ENCODE assay signal across 23 cellular contexts in the genomic region with DNA sequence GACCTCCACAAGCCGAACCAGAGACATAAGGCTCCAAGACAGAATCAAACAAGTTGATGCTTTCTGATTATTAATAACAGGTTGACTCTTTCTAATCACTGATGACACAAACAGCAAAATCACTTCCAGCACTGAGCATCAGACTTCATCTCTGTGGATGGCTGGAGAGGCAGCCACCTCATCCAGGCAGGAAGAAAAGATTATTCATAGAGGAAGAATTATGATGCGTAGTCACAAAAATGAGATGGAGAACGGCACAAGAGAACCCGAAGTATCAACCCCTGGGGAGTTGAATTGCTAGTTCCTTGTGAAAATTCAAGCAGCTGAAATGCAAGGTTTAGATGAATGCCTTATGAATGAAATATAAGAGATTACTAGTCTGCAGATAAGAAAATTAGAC. TPM values are rescaled to one million over a fixed set of nuclear protein-coding genes. Genes with fewer than 3 reads are reported as not detected.
A peak's percentile ranks its signal among the peaks of the same experiment; 100 is the strongest.
DNase-seq lines count a peak whose midpoint lies in the region; ATAC-seq and TF ChIP-seq lines count a peak whose summit lies in the region.
"Had no signal": no experiment of that assay in that cellular context is flagged by ENCODE, and none has a peak within 500 bp of the region (broad histone marks: within the 10 kb centered on the region; RNA-seq: fewer than 3 reads in every experiment).

No MANE protein-coding gene starts in this region.

- TF ChIP-seq CTCF in VCaP (conservative IDR thresholded peaks at IDR 0.05): no peak
- no peak for TF ChIP-seq CTCF in fibroblast of mammary gland (conservative IDR thresholded peaks at IDR 0.05; ENCODE audit: control insufficient read depth, insufficient read depth, low read depth, low read length)

- intact Hi-C loops in posterior vena cava (cut with DNase I): no loop called here

- no peak for ATAC-seq in HG02610 (IDR thresholded peaks at IDR 0.05; ENCODE audit: unreplicated experiment)
- ATAC-seq: activated naive CD4-positive, alpha-beta T cell treated with anti-CD3 and anti-CD28 coated beads, Interleukin-2, amount 50 U/mL, for 72 hours; activated T-cell treated with anti-CD3 and anti-CD28 coated beads, Interleukin-2, amount 50 U/mL, for 4 hours; left ventricle myocardium superior had no signal

- peak; percentile 53 for DNase-seq in GM04503 (ENCODE audit: low read depth)
- peak; percentile 85 for DNase-seq in fibroblast of mammary gland (ENCODE audit: low read depth)
- DNase-seq in stromal cell of bone marrow (ENCODE audit: low read depth): peak; percentile 65
- no peak for DNase-seq in posterior vena cava (ENCODE audit: low spot score)
- DNase-seq in activated CD8-positive, alpha-beta memory T cell treated with anti-CD3 and anti-CD28 coated beads, Interleukin-2, amount 50 U/mL, for 4 hours: no peak
- DNase-seq: activated CD4-positive, alpha-beta T cell treated with anti-CD3 and anti-CD28 coated beads, Interleukin-2, amount 50 U/mL, for 48 hours; activated T-cell treated with anti-CD3 and anti-CD28 coated beads, Interleukin-2, amount 50 U/mL, for 4 hours; DMS153; effector memory CD4-positive, alpha-beta T cell; foreskin melanocyte; GOT3; KG1; left ventricle myocardium superior; NCI-H1105 treated with DMSO at 0.1 percent for 48 hours; Peyer's patch; small intestine; stimulated activated CD4-positive, alpha-beta T cell treated with anti-CD3 and anti-CD28 coated beads, Interleukin-4, amount 100 ng/mL, for 4 hours; stimulated activated CD8-positive, alpha-beta memory T cell treated with anti-CD3 and anti-CD28 coated beads, Interleukin-4, amount 100 ng/mL, for 48 hours had no signal

- H3K4me3 ChIP-seq in fibroblast of mammary gland (ENCODE audit: control insufficient read depth, low read depth, low read length): no peak overlapping the region
- H3K4me3 ChIP-seq: cardiac muscle cell, Peyer's patch had no signal

- peak overlapping the region; percentile 23 for H3K27ac ChIP-seq in VCaP
- H3K27ac ChIP-seq: C4-2B, cardiac muscle cell, Peyer's patch had no signal

RNA-seq across cellular contexts. Expression of a gene that starts 49.9 kb away (rescaled TPM):
- total RNA-seq in posterior vena cava: 100 to 1,000 TPM; 221 to 834 TPM

Comparison
In these comparisons a context has a peak if more than half of its experiments do, and no peak if none do; other contexts are left out.
1. DNase-seq: peak in GM04503 (single experiment), fibroblast of mammary gland (single experiment) and stromal cell of bone marrow (single experiment); none in posterior vena cava (single experiment) and activated CD8-positive, alpha-beta memory T cell treated with anti-CD3 and anti-CD28 coated beads, Interleukin-2, amount 50 U/mL, for 4 hours (single experiment).